In the genomic region with DNA sequence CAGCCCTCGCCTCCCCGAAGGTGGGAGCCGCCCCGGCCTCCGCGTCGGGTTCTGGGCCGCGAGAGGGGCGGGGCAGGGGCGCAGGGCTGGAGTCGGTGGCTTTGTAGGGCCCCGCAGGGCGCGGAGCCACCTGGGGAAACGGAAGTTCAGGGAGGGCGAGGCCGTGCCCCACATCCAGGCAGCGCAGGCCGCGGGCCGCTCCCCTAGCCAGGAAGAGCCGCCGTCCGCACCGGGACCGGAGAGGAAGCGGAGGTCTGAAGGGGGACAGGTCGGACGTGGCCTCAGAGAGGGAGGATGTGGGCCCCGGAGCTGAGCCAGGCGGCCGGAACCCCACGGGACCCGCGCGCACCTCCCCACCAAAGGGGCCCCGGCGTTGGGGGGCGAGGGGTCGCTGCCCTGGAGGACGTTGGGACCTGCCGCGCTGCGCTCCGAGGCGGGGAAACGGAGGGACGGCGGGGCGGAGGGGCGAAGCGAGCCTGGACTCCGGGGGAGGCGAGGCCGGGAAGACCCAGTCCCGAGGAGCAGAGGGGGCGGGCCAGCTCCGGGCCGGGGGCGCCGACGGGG, we compare ENCODE assay signal across 8 cellular contexts. TPM values are rescaled to one million over a fixed set of nuclear protein-coding genes. Genes with fewer than 3 reads are reported as not detected.
A peak's percentile ranks its signal among the peaks of the same experiment; 100 is the strongest.
DNase-seq lines count a peak whose midpoint lies in the region; ATAC-seq and TF ChIP-seq lines count a peak whose summit lies in the region.

No MANE protein-coding gene starts in this region.

- H3K36me3 Mint-ChIP-seq in endothelial cell (ENCODE audit: low read depth, unreplicated experiment): no peaks in the 10 kb centered on the region
- no peaks in the 10 kb centered on the region for H3K36me3 Mint-ChIP-seq in natural killer cell treated with Interleukin-12 subunit alpha and Interleukin-12 subunit beta and Interleukin-15 and Interleukin-18, amount 100 ng/mL, for 72 hours

- peaks cover 5% of the 10 kb centered on the region for H3K27me3 Mint-ChIP-seq in endothelial cell (ENCODE audit: unreplicated experiment)
- no peaks in the 10 kb centered on the region for H3K27me3 Mint-ChIP-seq in natural killer cell treated with Interleukin-12 subunit alpha and Interleukin-12 subunit beta and Interleukin-15 and Interleukin-18, amount 100 ng/mL, for 72 hours

- DNase-seq in GM13977 (ENCODE audit: low spot score): peak; percentile 83
- DNase-seq in endothelial cell (ENCODE audit: low spot score): peak; percentile 50
- DNase-seq in natural killer cell treated with Interleukin-12 subunit alpha and Interleukin-12 subunit beta and Interleukin-15 and Interleukin-18, amount 100 ng/mL, for 72 hours (ENCODE audit: low spot score): peak; percentile 86
- DNase-seq in NCI-H524 treated with DMSO at 0.1 percent for 48 hours (lab: John Stamatoyannopoulos, UW): no peak
- DNase-seq in NCI-H1436 (lab: John Stamatoyannopoulos, UW): no peak

- TF ChIP-seq CTCF in GM13977 (IDR thresholded peaks at IDR 0.05; ENCODE audit: extremely low read depth, insufficient read depth, missing control alignments): no peak
- TF ChIP-seq CTCF in endothelial cell (IDR thresholded peaks at IDR 0.05; ENCODE audit: unreplicated experiment): no peak

- peak; percentile 30 for ATAC-seq in HG03097 (IDR thresholded peaks at IDR 0.05; ENCODE audit: low FRiP score, unreplicated experiment)
- ATAC-seq in activated CD4-positive, CD25-positive, alpha-beta regulatory T cell treated with anti-CD3 and anti-CD28 coated beads, Interleukin-2, amount 50 U/mL, for 24 hours: peak; percentile 50 to 57
- ATAC-seq in natural killer cell treated with Interleukin-12 subunit alpha and Interleukin-12 subunit beta and Interleukin-15 and Interleukin-18, amount 100 ng/mL, for 72 hours: peak; percentile 28 to 57
- no peak for ATAC-seq in HG03378 (IDR thresholded peaks at IDR 0.05; ENCODE audit: unreplicated experiment)

- peaks cover 3% of the 10 kb centered on the region for H3K4me1 Mint-ChIP-seq in endothelial cell (ENCODE audit: unreplicated experiment)
- H3K4me1 Mint-ChIP-seq in natural killer cell treated with Interleukin-12 subunit alpha and Interleukin-12 subunit beta and Interleukin-15 and Interleukin-18, amount 100 ng/mL, for 72 hours (ENCODE audit: low read depth in 2 of 2): peaks cover 4 to 12% of the 10 kb centered on the region in 2 donors

- H3K27ac Mint-ChIP-seq in endothelial cell (ENCODE audit: unreplicated experiment): no peak overlapping the region
- H3K27ac Mint-ChIP-seq in natural killer cell treated with Interleukin-12 subunit alpha and Interleukin-12 subunit beta and Interleukin-15 and Interleukin-18, amount 100 ng/mL, for 72 hours: peak overlapping the region; percentile 50 to 69

- no peaks in the 10 kb centered on the region for H3K9me3 Mint-ChIP-seq in endothelial cell (ENCODE audit: unreplicated experiment)
- no peaks in the 10 kb centered on the region for H3K9me3 Mint-ChIP-seq in natural killer cell treated with Interleukin-12 subunit alpha and Interleukin-12 subunit beta and Interleukin-15 and Interleukin-18, amount 100 ng/mL, for 72 hours

- H3K4me3 Mint-ChIP-seq in endothelial cell (ENCODE audit: unreplicated experiment): no peak overlapping the region
- peak overlapping the region; percentile 77 for H3K4me3 Mint-ChIP-seq in natural killer cell treated with Interleukin-12 subunit alpha and Interleukin-12 subunit beta and Interleukin-15 and Interleukin-18, amount 100 ng/mL, for 72 hours

- in situ Hi-C loops in GM13977 (cut with MboI; ENCODE audit: low pct_unique_long_range_greater_than_20kb, low sequenced_read_pairs, unreplicated experiment): no loop called here

RNA-seq across cellular contexts. Expression of a gene that starts 0.5 kb away (rescaled TPM):
- total RNA-seq in endothelial cell (ENCODE audit: unreplicated experiment): 76.2 TPM
- 100 to 1,000 TPM; 241 to 534 TPM for total RNA-seq in natural killer cell treated with Interleukin-12 subunit alpha and Interleukin-12 subunit beta and Interleukin-15 and Interleukin-18, amount 100 ng/mL, for 72 hours

RNA-seq across cellular contexts. Expression of a gene that starts 15.7 kb away (rescaled TPM):
- 37.2 TPM for total RNA-seq in endothelial cell (ENCODE audit: unreplicated experiment)
- total RNA-seq in natural killer cell treated with Interleukin-12 subunit alpha and Interleukin-12 subunit beta and Interleukin-15 and Interleukin-18, amount 100 ng/mL, for 72 hours: 10 to 100 TPM; 34.0 to 82.2 TPM

RNA-seq across cellular contexts. Expression of a gene that starts 45.1 kb away (rescaled TPM):
- total RNA-seq in endothelial cell (ENCODE audit: unreplicated experiment): 149 TPM
- 100 to 1,000 TPM; 160 to 215 TPM for total RNA-seq in natural killer cell treated with Interleukin-12 subunit alpha and Interleukin-12 subunit beta and Interleukin-15 and Interleukin-18, amount 100 ng/mL, for 72 hours

Comparison
In these comparisons a context has a peak if more than half of its experiments do, and no peak if none do; other contexts are left out.
1. DNase-seq: peak in GM13977 (single experiment), endothelial cell (single experiment) and natural killer cell treated with Interleukin-12 subunit alpha and Interleukin-12 subunit beta and Interleukin-15 and Interleukin-18, amount 100 ng/mL, for 72 hours (single experiment); none in NCI-H524 treated with DMSO at 0.1 percent for 48 hours (single experiment) and NCI-H1436 (single experiment).